In genomic region chr3:45185052-45185451, GRCh38 we compare ENCODE assay signal across 2 cellular contexts.
TF ChIP-seq lines count a peak whose summit lies in the region.

No MANE protein-coding gene starts in this region.

TF ChIP-seq in A549, 52 proteins besides CTCF, POLR2A, EP300 and RAD21:
- TF ChIP-seq MAFK (IDR thresholded peaks at IDR 0.05; ENCODE audit: partially characterized antibody) (peak; percentile 57), RNF2 (IDR thresholded peaks at IDR 0.05; ENCODE audit: borderline replicate concordance, low read depth) (no peak)

TF ChIP-seq in K562, 482 proteins besides CTCF, POLR2A, EP300 and RAD21:
- TF ChIP-seq TCF15 (CRISPR knock-in tag; IDR thresholded peaks at IDR 0.05) (no peak), ZNF639 (CRISPR knock-in tag; conservative IDR thresholded peaks at IDR 0.05 in 1 of 2, IDR thresholded peaks at IDR 0.05 in 1 of 2) (no peak), PHF21A (IDR thresholded peaks at IDR 0.05; ENCODE audit: borderline replicate concordance, low read depth) (no peak), POLR2H (tag; IDR thresholded peaks at IDR 0.05; ENCODE audit: low read depth) (no peak), USF1 (CRISPR knock-in tag; IDR thresholded peaks at IDR 0.05) (0 out of 2 replicates have a peak, but pooled peaks have one; percentile 11), MAFF (IDR thresholded peaks at IDR 0.05; ENCODE audit: low read length) (peak; percentile 45; the same call in 1 of the 2 replicates), CHCHD3 (CRISPR knock-in tag; IDR thresholded peaks at IDR 0.05) (no peak), E2F4 (CRISPR knock-in tag; IDR thresholded peaks at IDR 0.05; ENCODE audit: low read depth) (no peak), IRF1 (CRISPR knock-in tag; IDR thresholded peaks at IDR 0.05; ENCODE audit: borderline replicate concordance) (no peak), SRSF9 (IDR thresholded peaks at IDR 0.05; ENCODE audit: borderline replicate concordance, low read depth, low read length) (no peak), ATF6 (CRISPR knock-in tag; IDR thresholded peaks at IDR 0.05) (no peak), MAFG (tag; conservative IDR thresholded peaks at IDR 0.05) (peak; percentile 70), POLR2B (IDR thresholded peaks at IDR 0.05; ENCODE audit: low read depth, partially characterized antibody) (no peak), HINFP (tag; conservative IDR thresholded peaks at IDR 0.05; ENCODE audit: low read depth) (no peak), ZBTB11 (CRISPR knock-in tag; IDR thresholded peaks at IDR 0.05) (no peak), BRD4 (IDR thresholded peaks at IDR 0.05) (no peak), HMBOX1 (IDR thresholded peaks at IDR 0.05) (no peak), ZBTB9 (CRISPR knock-in tag; IDR thresholded peaks at IDR 0.05) (no peak), ZBTB8A (IDR thresholded peaks at IDR 0.05; ENCODE audit: partially characterized antibody) (no peak), DIDO1 (tag; IDR thresholded peaks at IDR 0.05; ENCODE audit: low read depth) (no peak), ZNF695 (CRISPR knock-in tag; IDR thresholded peaks at IDR 0.05) (no peak), ZNF316 (IDR thresholded peaks at IDR 0.05) (peak; percentile 91), HDGF (IDR thresholded peaks at IDR 0.05) (no peak), ZNF124 (CRISPR knock-in tag; IDR thresholded peaks at IDR 0.05) (no peak), ZNF174 (CRISPR knock-in tag; IDR thresholded peaks at IDR 0.05) (no peak), E2F8 (IDR thresholded peaks at IDR 0.05; ENCODE audit: low read depth, partially characterized antibody) (no peak), ATF1 (CRISPR knock-in tag; IDR thresholded peaks at IDR 0.05) (no peak), ATF1 (tag; IDR thresholded peaks at IDR 0.05) (no peak), DLX4 (CRISPR knock-in tag; IDR thresholded peaks at IDR 0.05) (no peak), NFYB (IDR thresholded peaks at IDR 0.05; ENCODE audit: extremely low read depth, insufficient read length) (no peak), EP400 (IDR thresholded peaks at IDR 0.05) (no peak), CEBPB (tag; IDR thresholded peaks at IDR 0.05) (no peak), PPARD (CRISPR knock-in tag; IDR thresholded peaks at IDR 0.05) (no peak), GABPB2 (CRISPR knock-in tag; conservative IDR thresholded peaks at IDR 0.05) (no peak), C11orf30 (IDR thresholded peaks at IDR 0.05; ENCODE audit: low read depth) (peak; percentile 82), MAFK (IDR thresholded peaks at IDR 0.05; ENCODE audit: low read length) (peak; percentile 38)
